In genomic region chr17:27560668-27561067, GRCh38 we compare ENCODE assay signal across 10 cellular contexts.
DNase-seq lines count a peak whose midpoint lies in the region; ATAC-seq and TF ChIP-seq lines count a peak whose summit lies in the region.
"Had no signal": no experiment of that assay in that cellular context is flagged by ENCODE, and none has a peak within 500 bp of the region (broad histone marks: within the 10 kb centered on the region; RNA-seq: fewer than 3 reads in every experiment).

No MANE protein-coding gene starts in this region.

- H3K27ac ChIP-seq in endodermal cell (ENCODE audit: low read depth, low read length) = no peak overlapping the region

- H3K4me3 Mint-ChIP-seq in type B pancreatic cell (no peak overlapping the region), endodermal cell (no peak overlapping the region)
- H3K4me3 Mint-ChIP-seq: activated T-helper 17 cell treated with anti-CD3 and anti-CD28 coated beads, Interleukin-2, amount 50 U/mL, for 72 hours had no signal

- WGBS in endodermal cell (ENCODE audit: insufficient coverage in 1 of 2, insufficient read length in 1 of 2), 2 experiments = 83 to 86% methylated on average over 4 of the region's 4 CpGs

- no peaks in the 10 kb centered on the region for H3K27me3 ChIP-seq in endodermal cell (ENCODE audit: control insufficient read depth, insufficient read depth, low read length, poor library complexity, severe bottlenecking)

- intact Hi-C loops in mucosa of descending colon (cut with DNase I, micrococcal nuclease) = loop anchor here in 1 of 2 donors (10.0 kb wide), 1 partner anchor 46 kb away; no protein-coding TSS in a partner anchor

- H3K36me3 Mint-ChIP-seq in type B pancreatic cell = peaks cover 8% of the 10 kb centered on the region
- peaks cover 27% of the 10 kb centered on the region for H3K36me3 Mint-ChIP-seq in endodermal cell (ENCODE audit: low read depth)

- H3K9me3 ChIP-seq in mucosa of descending colon (no peaks in the 10 kb centered on the region), endodermal cell (ENCODE audit: control insufficient read depth, low read length) (no peaks in the 10 kb centered on the region)

- no peaks in the 10 kb centered on the region for H3K36me3 ChIP-seq in mucosa of descending colon (ENCODE audit: low read depth)
- peaks cover 2% of the 10 kb centered on the region for H3K36me3 ChIP-seq in endodermal cell (ENCODE audit: control insufficient read depth, insufficient read depth, low read length)

- H3K4me1 Mint-ChIP-seq in type B pancreatic cell (ENCODE audit: unreplicated experiment) (peaks cover 23% of the 10 kb centered on the region), endodermal cell (peaks cover 22% of the 10 kb centered on the region)

- H3K9ac ChIP-seq in endodermal cell (ENCODE audit: extremely low read depth, low read length, poor library complexity, severe bottlenecking) = no peak overlapping the region

- H3K9me3 Mint-ChIP-seq in type B pancreatic cell (no peaks in the 10 kb centered on the region), endodermal cell (peaks cover 4% of the 10 kb centered on the region)
- H3K9me3 Mint-ChIP-seq: activated T-helper 17 cell treated with anti-CD3 and anti-CD28 coated beads, Interleukin-2, amount 50 U/mL, for 72 hours had no signal

- TF ChIP-seq CTCF in epithelial cell of esophagus (IDR thresholded peaks at IDR 0.05; ENCODE audit: insufficient read depth, low read depth, low read length, missing control alignments) (no peak), mucosa of descending colon (IDR thresholded peaks at IDR 0.05) (no peak), type B pancreatic cell (conservative IDR thresholded peaks at IDR 0.05) (no peak), endodermal cell (conservative IDR thresholded peaks at IDR 0.05) (no peak)

- H3K4me3 ChIP-seq in epithelial cell of esophagus (ENCODE audit: low read length) (no peak overlapping the region), mucosa of descending colon (no peak overlapping the region), endodermal cell (ENCODE audit: low read length) (no peak overlapping the region)

- ATAC-seq in mucosa of descending colon = peak; percentile 86
- ATAC-seq: activated T-helper 17 cell treated with anti-CD3 and anti-CD28 coated beads, Interleukin-2, amount 50 U/mL, for 72 hours had no signal

- DNase-seq in DMS53 (lab: John Stamatoyannopoulos, UW) (peak; percentile 59), DMS53 treated with DMSO at 0.1 percent for 48 hours (lab: John Stamatoyannopoulos, UW; ENCODE audit: unreplicated experiment) (no peak), epithelial cell of esophagus (ENCODE audit: low read depth) (peak; percentile 46), mucosa of descending colon (peak in 2 of 3 donors; percentile 56 to 69), type B pancreatic cell (ENCODE audit: extremely low spot score, unreplicated experiment) (no peak), SIG-M5 (lab: John Stamatoyannopoulos, UW) (no peak), endodermal cell (no peak), medulla oblongata (ENCODE audit: extremely low spot score) (no peak)
- DNase-seq: cortex of kidney had no signal

- H3K4me1 ChIP-seq in mucosa of descending colon (ENCODE audit: low read depth) (peaks cover 18% of the 10 kb centered on the region), endodermal cell (ENCODE audit: control insufficient read depth, insufficient read depth, low read length) (no peaks in the 10 kb centered on the region)

- H3K27me3 Mint-ChIP-seq in type B pancreatic cell (no peaks in the 10 kb centered on the region), endodermal cell (ENCODE audit: insufficient read depth) (no peaks in the 10 kb centered on the region)
- H3K27me3 Mint-ChIP-seq: activated T-helper 17 cell treated with anti-CD3 and anti-CD28 coated beads, Interleukin-2, amount 50 U/mL, for 72 hours had no signal

- H3K27ac Mint-ChIP-seq in type B pancreatic cell (peak overlapping the region; percentile 51), endodermal cell (no peak overlapping the region)
- H3K27ac Mint-ChIP-seq: activated T-helper 17 cell treated with anti-CD3 and anti-CD28 coated beads, Interleukin-2, amount 50 U/mL, for 72 hours had no signal

Comparison
In these comparisons a context has a peak if more than half of its experiments do, and no peak if none do; other contexts are left out.
1. DNase-seq: peak in DMS53 (single experiment), epithelial cell of esophagus (single experiment) and mucosa of descending colon (2 of 3); none in DMS53 treated with DMSO at 0.1 percent for 48 hours (single experiment), type B pancreatic cell (single experiment), SIG-M5 (single experiment), endodermal cell (single experiment) and medulla oblongata (single experiment).